In the genomic region with DNA sequence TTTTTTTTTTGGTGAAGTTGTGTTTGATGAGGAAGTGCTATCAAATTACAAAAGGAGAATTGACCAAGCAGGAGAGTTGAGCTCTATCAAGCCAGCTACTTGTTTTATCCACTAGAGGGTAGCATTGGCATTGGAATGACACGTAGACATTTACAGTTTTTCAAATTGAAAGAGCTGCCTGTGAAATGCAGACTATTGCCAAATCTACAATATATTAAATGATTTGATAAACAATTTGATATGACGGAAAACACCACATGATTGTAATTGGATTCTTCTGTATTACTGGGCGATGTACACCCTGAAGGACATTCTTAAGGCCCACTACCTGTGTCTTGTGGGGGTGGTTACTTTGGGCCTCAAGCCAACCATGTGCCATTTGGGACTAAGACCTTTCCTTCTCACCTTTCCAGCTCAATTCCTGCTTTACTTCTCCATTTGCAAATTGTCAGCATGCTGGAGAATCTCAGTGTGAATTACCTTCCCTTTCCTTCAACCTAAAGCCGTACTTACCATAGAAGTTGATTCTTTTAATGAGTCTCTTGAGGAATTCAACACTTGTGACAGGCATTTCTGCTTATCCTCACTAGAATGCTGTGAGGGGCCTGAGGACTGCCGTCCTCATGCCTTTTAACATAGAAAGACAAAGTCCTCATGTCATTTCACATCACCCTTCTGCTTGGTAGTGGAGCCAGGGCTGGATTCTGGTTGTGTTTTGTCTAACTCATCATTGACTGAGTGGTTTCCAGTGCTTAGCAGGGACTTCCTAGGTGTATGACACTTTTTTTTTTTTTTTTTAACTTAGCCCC, we compare ENCODE assay signal across 8 cellular contexts.
A peak's percentile ranks its signal among the peaks of the same experiment; 100 is the strongest.
DNase-seq lines count a peak whose midpoint lies in the region; ATAC-seq, FAIRE-seq and TF ChIP-seq lines count a peak whose summit lies in the region.

No MANE protein-coding gene starts in this region.

- in situ Hi-C loops in HAP-1 (cut with MboI; ENCODE audit: low sequenced_read_pairs): loop anchor here (25.0 kb wide), 2 partner anchors 648 to 1873 kb away; no protein-coding TSS in a partner anchor

- H3K4me1 ChIP-seq in HAP-1: peaks cover 12% of the 10 kb centered on the region
- H3K4me1 ChIP-seq in MM.1S (ENCODE audit: low read length): no peaks in the 10 kb centered on the region
- H3K4me1 ChIP-seq in endothelial cell of umbilical vein (ENCODE audit: control insufficient read depth, extremely low read depth, insufficient read depth, low read length): no peaks in the 10 kb centered on the region

- DNase-seq in activated T-cell treated with anti-CD3 and anti-CD28 coated beads, Interleukin-2, amount 50 U/mL, for 72 hours: peak; percentile 3 to 32
- no peak for DNase-seq in activated T-cell treated with anti-CD3 and anti-CD28 coated beads for 4 hours
- peak; percentile 33 to 82 for DNase-seq in HAP-1 (ENCODE audit: low spot score in 2 of 2)
- DNase-seq in MM.1S: peak; percentile 67
- DNase-seq in RKO (ENCODE audit: low spot score): peak; percentile 69
- DNase-seq in endothelial cell of umbilical vein (ENCODE audit: low read depth, low spot score): peak; percentile 71
- DNase-seq in mucosa of gallbladder (ENCODE audit: low spot score): peak; percentile 18

- no peak overlapping the region for H3K27ac ChIP-seq in MM.1S (ENCODE audit: low read length)
- H3K27ac ChIP-seq in endothelial cell of umbilical vein (ENCODE audit: insufficient read depth, low read depth, low read length): no peak overlapping the region

- ATAC-seq in activated T-cell treated with anti-CD3 and anti-CD28 coated beads, Interleukin-2, amount 50 U/mL, for 72 hours (replicated peaks in 1 of 2): peak; percentile 74
- ATAC-seq in HG03025 (IDR thresholded peaks at IDR 0.05; ENCODE audit: low FRiP score, unreplicated experiment): no peak

- H3K4me2 ChIP-seq in MM.1S (ENCODE audit: low read depth, low read length) (no peak overlapping the region), endothelial cell of umbilical vein (ENCODE audit: insufficient read depth, low read length) (no peak overlapping the region)

- no peak overlapping the region for H3K9ac ChIP-seq in MM.1S (ENCODE audit: low read length)
- H3K9ac ChIP-seq in endothelial cell of umbilical vein (replicated peaks; ENCODE audit: extremely low read depth, insufficient read depth, low read length): no peak overlapping the region

- H2AFZ ChIP-seq in MM.1S (ENCODE audit: low read length) (no peak overlapping the region), endothelial cell of umbilical vein (ENCODE audit: low read depth, low read length) (peak overlapping the region; percentile 9)

- H3K9me3 Mint-ChIP-seq in activated T-cell treated with anti-CD3 and anti-CD28 coated beads, Interleukin-2, amount 50 U/mL, for 72 hours: no peaks in the 10 kb centered on the region

- no peaks in the 10 kb centered on the region for H3K9me3 ChIP-seq in HAP-1
- no peaks in the 10 kb centered on the region for H3K9me3 ChIP-seq in MM.1S (replicated peaks; ENCODE audit: insufficient read depth, low read length)
- no peaks in the 10 kb centered on the region for H3K9me3 ChIP-seq in endothelial cell of umbilical vein (replicated peaks; ENCODE audit: control insufficient read depth, insufficient read depth, low read length)

- H3K4me3 Mint-ChIP-seq in activated T-cell treated with anti-CD3 and anti-CD28 coated beads, Interleukin-2, amount 50 U/mL, for 72 hours: no peak overlapping the region

- H3K79me2 ChIP-seq in MM.1S (ENCODE audit: low read length) (no peaks in the 10 kb centered on the region), endothelial cell of umbilical vein (ENCODE audit: control insufficient read depth, insufficient read depth, low read length) (no peaks in the 10 kb centered on the region)

- H3K4me3 ChIP-seq in HAP-1: no peak overlapping the region
- no peak overlapping the region for H3K4me3 ChIP-seq in MM.1S (ENCODE audit: low read length)
- no peak overlapping the region for H3K4me3 ChIP-seq in endothelial cell of umbilical vein (replicated peaks in 1 of 3; ENCODE audit: insufficient read depth in 1 of 3, low read depth in 1 of 3, low read length in 3 of 3)

- H3K36me3 Mint-ChIP-seq in activated T-cell treated with anti-CD3 and anti-CD28 coated beads, Interleukin-2, amount 50 U/mL, for 72 hours (ENCODE audit: insufficient read depth in 2 of 2): peaks cover 0 to 2% of the 10 kb centered on the region in 2 donors

- no peak for TF ChIP-seq POLR2A in endothelial cell of umbilical vein (IDR thresholded peaks at IDR 0.05; ENCODE audit: low read depth, low read length)

- H4K20me1 ChIP-seq in MM.1S (ENCODE audit: insufficient read depth, low read length) (no peaks in the 10 kb centered on the region), endothelial cell of umbilical vein (replicated peaks; ENCODE audit: control insufficient read depth, extremely low read depth, insufficient read depth, low read length) (no peaks in the 10 kb centered on the region)

- peaks cover 6% of the 10 kb centered on the region for H3K27me3 Mint-ChIP-seq in activated T-cell treated with anti-CD3 and anti-CD28 coated beads, Interleukin-2, amount 50 U/mL, for 72 hours (ENCODE audit: low read depth)

- H3K4me1 Mint-ChIP-seq in activated T-cell treated with anti-CD3 and anti-CD28 coated beads, Interleukin-2, amount 50 U/mL, for 72 hours (ENCODE audit: low read depth): peaks cover 41% of the 10 kb centered on the region

- H3K36me3 ChIP-seq in HAP-1 (replicated peaks) (no peaks in the 10 kb centered on the region), MM.1S (replicated peaks; ENCODE audit: insufficient read depth, low read length) (no peaks in the 10 kb centered on the region), endothelial cell of umbilical vein (ENCODE audit: control insufficient read depth in 2 of 2, extremely low read depth in 1 of 2, insufficient read depth in 2 of 2, low read length in 2 of 2) (no peaks in the 10 kb centered on the region)

- POLR2A ChIA-PET in endothelial cell of umbilical vein (lab: Charles Lee): interaction anchor here (0.6 to 1.1 kb wide), 3 partner anchors 476 to 643 kb away, joined by 3 read pairs; no protein-coding TSS in a partner anchor

- intact Hi-C loops in endothelial cell of umbilical vein (cut with micrococcal nuclease): loop anchor here (1.0 to 10.0 kb wide), 8 partner anchors 291 to 1868 kb away; no protein-coding TSS in a partner anchor

- dilution Hi-C loops in endothelial cell of umbilical vein (cut with MboI; ENCODE audit: extremely low pct_ligation_motif_present, low sequenced_read_pairs): no loop called here

- no TSS peak for BruUV-seq in endothelial cell of umbilical vein (replicated peaks; lab: Mats Ljungman, UMichigan)

- H3K27me3 ChIP-seq in HAP-1 (ENCODE audit: low read depth) (no peaks in the 10 kb centered on the region), MM.1S (replicated peaks; ENCODE audit: insufficient read depth, low read length) (no peaks in the 10 kb centered on the region), endothelial cell of umbilical vein (ENCODE audit: control insufficient read depth in 2 of 2, insufficient read depth in 2 of 2, low read length in 2 of 2) (no peaks in the 10 kb centered on the region)

- no peaks in the 10 kb centered on the region for H3F3A ChIP-seq in MM.1S (ENCODE audit: insufficient read depth, low read length)

- CTCF ChIA-PET in endothelial cell of umbilical vein (lab: Charles Lee): interaction anchor here (0.6 to 2.6 kb wide), 90 partner anchors 9 to 1940 kb away, joined by 3 to 135 read pairs (median 4); partner anchors contain the start of gene SLC8A1

- FAIRE-seq in endothelial cell of umbilical vein (lab: Jason Lieb, UNC): peak; percentile 92

- H3K27ac Mint-ChIP-seq in activated T-cell treated with anti-CD3 and anti-CD28 coated beads, Interleukin-2, amount 50 U/mL, for 72 hours: peak overlapping the region; percentile 82

- no peaks in the 10 kb centered on the region for H3K9me1 ChIP-seq in endothelial cell of umbilical vein (replicated peaks; ENCODE audit: control insufficient read depth, extremely low read depth, insufficient read depth, low read length)

- no peaks in the 10 kb centered on the region for H3K9me2 ChIP-seq in MM.1S (replicated peaks; ENCODE audit: insufficient read depth, low read length)

- TF ChIP-seq CTCF in MM.1S (IDR thresholded peaks at IDR 0.05; ENCODE audit: low read length): peak; percentile 80
- TF ChIP-seq CTCF in endothelial cell of umbilical vein (IDR thresholded peaks at IDR 0.05; ENCODE audit: extremely low read depth in 1 of 2, insufficient read depth in 1 of 2, low read depth in 1 of 2, low read length in 2 of 2): peak; percentile 42 to 67

TF ChIP-seq in endothelial cell of umbilical vein, 7 proteins besides CTCF, POLR2A, EP300 and RAD21:
- TF ChIP-seq POLR2AphosphoS5 (IDR thresholded peaks at IDR 0.05; ENCODE audit: insufficient read depth, low read depth, low read length): no peak
- no peak for TF ChIP-seq GATA2 (IDR thresholded peaks at IDR 0.05; ENCODE audit: insufficient read depth, insufficient read length, low read depth, low read length)
- no peak for TF ChIP-seq JUN (IDR thresholded peaks at IDR 0.05; ENCODE audit: borderline replicate concordance, insufficient read depth, insufficient read length, low read depth)
